In the genomic region with DNA sequence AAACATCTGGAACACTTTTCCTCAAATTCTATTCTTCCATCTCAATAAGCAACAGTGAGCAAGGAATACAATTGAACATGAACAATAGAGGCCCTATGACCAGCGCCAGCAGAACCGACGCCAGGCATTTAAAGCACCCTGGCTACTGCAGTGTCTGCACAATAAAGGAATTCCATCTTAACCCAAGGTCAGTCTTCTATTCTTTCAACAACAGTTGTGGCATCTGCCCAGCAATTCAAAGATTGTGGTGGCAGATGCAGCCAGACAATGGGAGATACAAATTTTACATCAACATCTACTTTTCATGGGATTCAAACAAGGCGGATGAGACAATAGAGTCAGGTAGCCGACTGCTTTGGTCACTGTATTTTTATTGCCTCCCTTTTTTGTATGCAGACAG, we compare ENCODE assay signal across 16 cellular contexts.
DNase-seq lines count a peak whose midpoint lies in the region; ATAC-seq, FAIRE-seq and TF ChIP-seq lines count a peak whose summit lies in the region.
"Had no signal": no experiment of that assay in that cellular context is flagged by ENCODE, and none has a peak within 500 bp of the region (broad histone marks: within the 10 kb centered on the region; RNA-seq: fewer than 3 reads in every experiment).

No MANE protein-coding gene starts in this region.

- in situ Hi-C loops in HAP-1 (cut with MboI; ENCODE audit: low sequenced_read_pairs), result no loop called here

- H3K27ac ChIP-seq in astrocyte (ENCODE audit: low read depth, low read length), result no peak overlapping the region
- peak overlapping the region in 2 of 10 donors; percentile 8 to 22 for H3K27ac ChIP-seq in heart right ventricle
- H3K27ac ChIP-seq: breast epithelium, psoas muscle, stomach had no signal

- peak; percentile 82 to 90 for DNase-seq in HAP-1 (ENCODE audit: low spot score in 2 of 2)
- peak; percentile 74 for DNase-seq in astrocyte (ENCODE audit: low read depth)
- DNase-seq in heart right ventricle, result no peak
- DNase-seq in pons (ENCODE audit: low spot score), result peak; percentile 93
- DNase-seq in kidney glomerular epithelial cell (lab: John Stamatoyannopoulos, UW), result no peak
- DNase-seq in LoVo (ENCODE audit: low spot score), result no peak
- DNase-seq in NCI-H1694 treated with DMSO at 0.1 percent for 48 hours (lab: John Stamatoyannopoulos, UW), result no peak
- no peak for DNase-seq in cerebellum (ENCODE audit: low spot score)
- DNase-seq: activated naive CD4-positive, alpha-beta T cell treated with Interleukin-2 at 50 U/mL for 16 hours; Kasumi-1; left colon; NCI-H1417; NK-92 treated with Interleukin-12 subunit alpha and Interleukin-12 subunit beta, amount 100 ng/mL, for 24 hours; psoas muscle; stomach had no signal

- no peaks in the 10 kb centered on the region for H3K27me3 ChIP-seq in HAP-1 (ENCODE audit: low read depth)
- no peaks in the 10 kb centered on the region for H3K27me3 ChIP-seq in astrocyte (ENCODE audit: insufficient read depth, low read length)
- H3K27me3 ChIP-seq in heart right ventricle, result no peaks in the 10 kb centered on the region
- H3K27me3 ChIP-seq: breast epithelium, stomach had no signal

- no peak overlapping the region for H3K27ac Mint-ChIP-seq in astrocyte (ENCODE audit: unreplicated experiment)

- intact Hi-C loops in heart right ventricle (cut with DNase I), result loop anchor here in 1 of 10 donors (5.0 kb wide), 2 partner anchors 38 to 62 kb away; no protein-coding TSS in a partner anchor

- WGBS in heart right ventricle, 2 donors, result 53 to 61% methylated on average over 5 of the region's 5 CpGs

- H3K4me1 Mint-ChIP-seq in astrocyte (ENCODE audit: low read depth, unreplicated experiment), result peaks cover 20% of the 10 kb centered on the region

- H3K4me3 ChIP-seq in HAP-1, result no peak overlapping the region
- no peak overlapping the region for H3K4me3 ChIP-seq in astrocyte (ENCODE audit: insufficient read depth, low read depth, low read length)
- no peak overlapping the region for H3K4me3 ChIP-seq in heart right ventricle
- H3K4me3 ChIP-seq: breast epithelium, psoas muscle, stomach had no signal

- H3K9ac ChIP-seq in astrocyte (ENCODE audit: low read length), result no peak overlapping the region

- no peaks in the 10 kb centered on the region for H3K9me3 ChIP-seq in HAP-1
- H3K9me3 ChIP-seq in astrocyte (ENCODE audit: insufficient read depth, low read depth, low read length), result no peaks in the 10 kb centered on the region
- H3K9me3 ChIP-seq in heart right ventricle, result no peaks in the 10 kb centered on the region
- H3K9me3 ChIP-seq: breast epithelium, psoas muscle, stomach had no signal

- H3K79me2 ChIP-seq in astrocyte (ENCODE audit: insufficient read depth, low read length), result peaks cover 2% of the 10 kb centered on the region

- H3K4me2 ChIP-seq in astrocyte (ENCODE audit: low read length), result peak overlapping the region; percentile 6

- H4K20me1 ChIP-seq in astrocyte (ENCODE audit: insufficient read depth, low read length), result no peaks in the 10 kb centered on the region

- H3K27me3 Mint-ChIP-seq in astrocyte (ENCODE audit: low read depth, unreplicated experiment), result no peaks in the 10 kb centered on the region

- FAIRE-seq in astrocyte (lab: Jason Lieb, UNC), result no peak

- TF ChIP-seq CTCF in astrocyte (IDR thresholded peaks at IDR 0.05; ENCODE audit: insufficient read depth, low read depth, low read length), result no peak
- no peak for TF ChIP-seq CTCF in heart right ventricle (IDR thresholded peaks at IDR 0.05)

- H3K4me1 ChIP-seq in HAP-1 (peaks cover 34% of the 10 kb centered on the region), astrocyte (ENCODE audit: insufficient read depth, low read length) (no peaks in the 10 kb centered on the region), heart right ventricle (peaks cover 0 to 33% (median 13%) of the 10 kb centered on the region in 9 donors)
- H3K4me1 ChIP-seq: breast epithelium had no signal

- H3K36me3 ChIP-seq in HAP-1 (replicated peaks) (peaks cover 2% of the 10 kb centered on the region; the same call in 1 of the 2 replicates), astrocyte (ENCODE audit: insufficient read depth, low read length) (peaks cover 62% of the 10 kb centered on the region), heart right ventricle (peaks cover 0 to 100% (median 18%) of the 10 kb centered on the region in 9 donors)
- H3K36me3 ChIP-seq: breast epithelium had no signal

- peak; percentile 23 to 68 (median 51) for ATAC-seq in heart right ventricle
- ATAC-seq: left colon had no signal

- H3K36me3 Mint-ChIP-seq in astrocyte (ENCODE audit: low read depth, unreplicated experiment), result peaks cover 23% of the 10 kb centered on the region

- no peaks in the 10 kb centered on the region for H3K9me3 Mint-ChIP-seq in astrocyte (ENCODE audit: unreplicated experiment)

- H3K4me3 Mint-ChIP-seq in astrocyte (ENCODE audit: unreplicated experiment), result no peak overlapping the region

- no peak overlapping the region for H2AFZ ChIP-seq in astrocyte (ENCODE audit: low read depth, low read length)

Comparison
In these comparisons a context has a peak if more than half of its experiments do, and no peak if none do; other contexts are left out.
1. DNase-seq: peak in HAP-1 (2 of 2), astrocyte (single experiment) and pons (single experiment); none in heart right ventricle (0 of 2), kidney glomerular epithelial cell (single experiment), LoVo (single experiment), NCI-H1694 treated with DMSO at 0.1 percent for 48 hours (single experiment) and cerebellum (single experiment).